8 cellular contexts compared by ENCODE assay signal in the genomic region with DNA sequence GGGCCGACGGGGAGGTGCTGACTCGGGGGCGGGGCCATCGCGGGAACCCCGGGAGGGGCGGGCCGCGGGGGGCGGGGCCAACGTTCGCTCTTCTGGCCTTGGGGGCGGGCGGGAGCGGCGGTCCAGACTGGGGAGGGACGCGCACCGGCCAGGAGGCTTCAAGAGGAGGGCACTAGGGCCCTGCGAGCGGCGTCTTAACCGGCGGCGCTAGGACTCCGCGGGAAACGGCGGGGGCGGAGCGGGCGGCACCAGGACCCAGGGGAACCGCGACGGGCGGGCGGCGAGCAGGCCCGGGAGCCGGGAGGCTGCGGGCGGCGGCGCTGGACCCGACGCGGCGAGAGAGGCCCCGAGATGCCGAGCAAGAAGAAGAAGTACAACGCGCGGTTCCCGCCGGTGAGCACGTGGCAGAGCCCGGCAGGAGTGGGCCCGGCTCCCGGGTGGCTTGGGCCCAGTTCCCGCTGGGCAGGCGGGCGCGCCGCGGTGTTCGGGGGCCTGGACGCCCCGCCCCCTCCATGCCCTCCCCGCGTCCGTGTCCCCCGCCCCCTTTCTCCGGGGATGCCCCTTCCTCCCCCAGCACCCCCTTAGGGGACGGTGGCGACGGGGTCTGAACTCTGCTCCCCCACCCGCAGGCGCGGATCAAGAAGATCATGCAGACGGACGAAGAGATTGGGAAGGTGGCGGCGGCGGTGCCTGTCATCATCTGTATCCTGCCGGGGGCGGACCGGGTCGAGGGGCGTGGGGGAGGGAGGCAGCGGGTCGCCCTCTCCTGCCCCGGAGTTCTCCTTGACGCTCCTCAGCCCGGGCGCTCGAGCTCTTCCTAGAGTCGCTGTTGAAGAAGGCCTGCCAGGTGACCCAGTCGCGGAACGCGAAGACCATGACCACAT. TPM values are rescaled to one million over a fixed set of nuclear protein-coding genes. Genes with fewer than 3 reads are reported as not detected.
DNase-seq lines count a peak whose midpoint lies in the region; ATAC-seq and TF ChIP-seq lines count a peak whose summit lies in the region.

A gene with protein sequence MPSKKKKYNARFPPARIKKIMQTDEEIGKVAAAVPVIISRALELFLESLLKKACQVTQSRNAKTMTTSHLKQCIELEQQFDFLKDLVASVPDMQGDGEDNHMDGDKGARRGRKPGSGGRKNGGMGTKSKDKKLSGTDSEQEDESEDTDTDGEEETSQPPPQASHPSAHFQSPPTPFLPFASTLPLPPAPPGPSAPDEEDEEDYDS (plus strand): TSS at position 276 of the 884 bp plus-strand sequence. CDS start 76 bp downstream, at position 352.

- no peaks in the 10 kb centered on the region for H4K20me1 ChIP-seq in SU-DHL-6 (ENCODE audit: low read depth, low read length)

- H3K79me2 ChIP-seq in SU-DHL-6 (ENCODE audit: insufficient read depth, low read length): no peaks in the 10 kb centered on the region

- H3K4me2 ChIP-seq in SU-DHL-6 (ENCODE audit: low read depth, low read length, poor library complexity, severe bottlenecking): peak within 1 kb of the TSS; percentile 87

- peak within 1 kb of the TSS; percentile 98 for H3K4me3 Mint-ChIP-seq in activated naive CD8-positive, alpha-beta T cell treated with anti-CD3 and anti-CD28 coated beads, Interleukin-2, amount 10 ng/mL, durations not matched to agents 7 days and 5 days
- peak within 1 kb of the TSS; percentile 88 for H3K4me3 Mint-ChIP-seq in osteocyte (ENCODE audit: unreplicated experiment)

- TF ChIP-seq CTCF in GM10266 (IDR thresholded peaks at IDR 0.05; ENCODE audit: control insufficient read depth, insufficient read depth, low read depth, missing control alignments) (no peak), SU-DHL-6 (IDR thresholded peaks at IDR 0.05; ENCODE audit: insufficient read depth, low read length, poor library complexity, severe bottlenecking) (no peak), osteocyte (IDR thresholded peaks at IDR 0.05) (no peak), thoracic aorta (IDR thresholded peaks at IDR 0.05) (no peak)

- peaks cover 44 to 50% of the 10 kb centered on the region in 2 donors for H3K4me1 ChIP-seq in thoracic aorta (ENCODE audit: control insufficient read depth in 1 of 2, low read depth in 2 of 2)

- no peaks in the 10 kb centered on the region for H3K9me3 ChIP-seq in SU-DHL-6 (ENCODE audit: insufficient read depth, low read length)
- H3K9me3 ChIP-seq in thoracic aorta: no peaks in the 10 kb centered on the region

- H3K9ac ChIP-seq in SU-DHL-6 (ENCODE audit: low read length): peak within 1 kb of the TSS; percentile 76

- DNase-seq in GM10266 (ENCODE audit: extremely low spot score) (peak; percentile 100), NCI-H1417 (lab: John Stamatoyannopoulos, UW) (peak; percentile 96 to 99 (median 98)), head of caudate nucleus (peak; percentile 96 to 100 (median 99)), osteocyte (ENCODE audit: extremely low spot score, unreplicated experiment) (peak; percentile 99), thoracic aorta (ENCODE audit: low spot score) (peak; percentile 94)
- DNase-seq in activated naive CD8-positive, alpha-beta T cell treated with anti-CD3 and anti-CD28 coated beads, Interleukin-2, amount 10 ng/mL, durations not matched to agents 7 days and 5 days: peak; percentile 98

- no peaks in the 10 kb centered on the region for H3K9me2 ChIP-seq in SU-DHL-6 (replicated peaks; ENCODE audit: insufficient read depth, low read length)

- no peaks in the 10 kb centered on the region for H3F3A ChIP-seq in SU-DHL-6 (ENCODE audit: insufficient read depth)

- ATAC-seq in HG02759 (IDR thresholded peaks at IDR 0.05; ENCODE audit: unreplicated experiment): peak; percentile 84
- peak; percentile 92 for ATAC-seq in activated naive CD8-positive, alpha-beta T cell treated with anti-CD3 and anti-CD28 coated beads, Interleukin-2, amount 10 ng/mL, durations not matched to agents 7 days and 5 days (ENCODE audit: low read depth)
- ATAC-seq in thoracic aorta (ENCODE audit: insufficient number of reproducible peaks, low FRiP score, low read depth): peak; percentile 64

- intact Hi-C loops in head of caudate nucleus (cut with DNase I): loop anchor here (5.0 kb wide), 2 partner anchors 37 to 43 kb away; partner anchors contain the start of gene SART1

- no peaks in the 10 kb centered on the region for H3K27me3 Mint-ChIP-seq in activated naive CD8-positive, alpha-beta T cell treated with anti-CD3 and anti-CD28 coated beads, Interleukin-2, amount 10 ng/mL, durations not matched to agents 7 days and 5 days
- H3K27me3 Mint-ChIP-seq in osteocyte (ENCODE audit: unreplicated experiment): no peaks in the 10 kb centered on the region

- H3K27ac ChIP-seq in SU-DHL-6 (ENCODE audit: low read depth, low read length) (peak within 1 kb of the TSS; percentile 38; the same call in 1 of the 2 replicates), thoracic aorta (peak within 1 kb of the TSS; percentile 94 to 96)

- peaks cover 24% of the 10 kb centered on the region for H3K36me3 Mint-ChIP-seq in activated naive CD8-positive, alpha-beta T cell treated with anti-CD3 and anti-CD28 coated beads, Interleukin-2, amount 10 ng/mL, durations not matched to agents 7 days and 5 days
- H3K36me3 Mint-ChIP-seq in osteocyte (ENCODE audit: unreplicated experiment): peaks cover 23% of the 10 kb centered on the region

- no peaks in the 10 kb centered on the region for H3K9me3 Mint-ChIP-seq in activated naive CD8-positive, alpha-beta T cell treated with anti-CD3 and anti-CD28 coated beads, Interleukin-2, amount 10 ng/mL, durations not matched to agents 7 days and 5 days
- H3K9me3 Mint-ChIP-seq in osteocyte (ENCODE audit: unreplicated experiment): no peaks in the 10 kb centered on the region

- H3K27me3 ChIP-seq in SU-DHL-6 (ENCODE audit: low read length) (no peaks in the 10 kb centered on the region), thoracic aorta (replicated peaks; ENCODE audit: insufficient read depth) (no peaks in the 10 kb centered on the region)

- peak within 1 kb of the TSS; percentile 99 for H2AFZ ChIP-seq in SU-DHL-6 (ENCODE audit: low read depth, low read length, severe bottlenecking)

- H3K27ac Mint-ChIP-seq in activated naive CD8-positive, alpha-beta T cell treated with anti-CD3 and anti-CD28 coated beads, Interleukin-2, amount 10 ng/mL, durations not matched to agents 7 days and 5 days: peak within 1 kb of the TSS; percentile 91
- H3K27ac Mint-ChIP-seq in osteocyte (ENCODE audit: unreplicated experiment): peak within 1 kb of the TSS; percentile 98

- H3K36me3 ChIP-seq in SU-DHL-6 (ENCODE audit: low read length) (no peaks in the 10 kb centered on the region), thoracic aorta (peaks cover 3% of the 10 kb centered on the region)

- H3K4me3 ChIP-seq in SU-DHL-6 (ENCODE audit: insufficient read depth, low read length, poor library complexity, severe bottlenecking) (peak within 1 kb of the TSS; percentile 84), thoracic aorta (peak within 1 kb of the TSS; percentile 100)

- POLR2A ChIA-PET in activated naive CD8-positive, alpha-beta T cell treated with anti-CD3 and anti-CD28 coated beads, Interleukin-2, amount 10 ng/mL, durations not matched to agents 7 days and 5 days (lab: Charles Lee): interaction anchor here (1.0 to 2.5 kb wide), 11 partner anchors 9 to 43 kb away, joined by 4 to 35 read pairs (median 11); partner anchors contain the start of genes CCDC85B, FIBP and FOSL1

- H3K4me1 Mint-ChIP-seq in activated naive CD8-positive, alpha-beta T cell treated with anti-CD3 and anti-CD28 coated beads, Interleukin-2, amount 10 ng/mL, durations not matched to agents 7 days and 5 days: peaks cover 27% of the 10 kb centered on the region
- H3K4me1 Mint-ChIP-seq in osteocyte (ENCODE audit: unreplicated experiment): peaks cover 40% of the 10 kb centered on the region

RNA-seq across cellular contexts. Expression of the gene that starts here (rescaled TPM):
- total RNA-seq in activated naive CD8-positive, alpha-beta T cell treated with anti-CD3 and anti-CD28 coated beads, Interleukin-2, amount 10 ng/mL, durations not matched to agents 7 days and 5 days: 100 to 1,000 TPM; 225 to 259 TPM
- 106 and 107 TPM in 2 replicates for total RNA-seq in osteocyte
- 10 to 100 TPM; 82.5 to 91.2 TPM for total RNA-seq in thoracic aorta

Comparison
In these comparisons a context has a peak if more than half of its experiments do, and no peak if none do; other contexts are left out.
1. Peak in every context shown above with its lines: DNase-seq, ATAC-seq, H3K4me3 ChIP-seq and H3K27ac ChIP-seq.